11 cellular contexts compared by ENCODE assay signal in genomic region chr16:24977673-24978065, GRCh38. TPM values are rescaled to one million over a fixed set of nuclear protein-coding genes. Genes with fewer than 3 reads are reported as not detected.
DNase-seq lines count a peak whose midpoint lies in the region; FAIRE-seq and TF ChIP-seq lines count a peak whose summit lies in the region.
"Had no signal": no experiment of that assay in that cellular context is flagged by ENCODE, and none has a peak within 500 bp of the region (broad histone marks: within the 10 kb centered on the region; RNA-seq: fewer than 3 reads in every experiment).

No MANE protein-coding gene starts in this region.

- H3K9me3 ChIP-seq in skeletal muscle satellite cell (replicated peaks; ENCODE audit: low read length): no peaks in the 10 kb centered on the region

- H3K4me2 ChIP-seq in skeletal muscle satellite cell (ENCODE audit: low read length): peak overlapping the region; percentile 77

- H3K4me3 ChIP-seq in WI38 (ENCODE audit: low read depth, low read length): 0 out of 2 replicates have a peak overlapping the region, but pooled peaks have one; percentile 1
- peak overlapping the region; percentile 46 for H3K4me3 ChIP-seq in skeletal muscle satellite cell (ENCODE audit: low read length)

- peaks cover 44% of the 10 kb centered on the region for H3K4me1 ChIP-seq in skeletal muscle satellite cell (ENCODE audit: control insufficient read depth, insufficient read depth, low read length)

- peaks cover 37% of the 10 kb centered on the region for H3K36me3 ChIP-seq in skeletal muscle satellite cell (ENCODE audit: insufficient read depth, low read length)

- TF ChIP-seq CTCF in WI38 (IDR thresholded peaks at IDR 0.05; ENCODE audit: low read depth, low read length): no peak

- H3K27me3 ChIP-seq in skeletal muscle satellite cell (ENCODE audit: control insufficient read depth, insufficient read depth, low read length): no peaks in the 10 kb centered on the region

- DNase-seq in GM03348 (ENCODE audit: low spot score) (peak; percentile 85), glomerular visceral epithelial cell (ENCODE audit: extremely low spot score) (peak; percentile 44), SKM-1 treated with dmso at 0.1 percent for 144 hours (lab: John Stamatoyannopoulos, UW; ENCODE audit: unreplicated experiment) (no peak), D341Med (ENCODE audit: low spot score) (no peak), GM19239 (ENCODE audit: insufficient read length, low spot score) (no peak), NCI-H774 (lab: John Stamatoyannopoulos, UW) (no peak)
- DNase-seq: naive thymus-derived CD4-positive, alpha-beta T cell; stimulated activated naive CD8-positive, alpha-beta T cell treated with anti-CD3 and anti-CD28 coated beads, Interleukin-15, Interleukin-2, amounts not matched to agents 100 U/mL and 50 U/mL, for 24 hours had no signal

- no peak for FAIRE-seq in GM19239 (lab: Jason Lieb, UNC)
- FAIRE-seq: bronchial epithelial cell had no signal

- peak overlapping the region; percentile 75 for H3K9ac ChIP-seq in skeletal muscle satellite cell (ENCODE audit: low read depth, low read length)

RNA-seq across cellular contexts. Expression of gene ARHGAP17, which starts 37.5 kb away (rescaled TPM):
- total RNA-seq in skeletal muscle satellite cell (2012; rRNA removed): 24.1 and 27.3 TPM in 2 replicates

Comparison
In these comparisons a context has a peak if more than half of its experiments do, and no peak if none do; other contexts are left out.
1. DNase-seq: peak in GM03348 (single experiment) and glomerular visceral epithelial cell (single experiment); none in SKM-1 treated with dmso at 0.1 percent for 144 hours (single experiment), D341Med (single experiment), GM19239 (single experiment) and NCI-H774 (single experiment).